Comparison of ENCODE assay signal across 16 cellular contexts in genomic region chr14:95389471-95390011, GRCh38.
DNase-seq lines count a peak whose midpoint lies in the region; ATAC-seq and TF ChIP-seq lines count a peak whose summit lies in the region.
"Had no signal": no experiment of that assay in that cellular context is flagged by ENCODE, and none has a peak within 500 bp of the region (broad histone marks: within the 10 kb centered on the region; RNA-seq: fewer than 3 reads in every experiment).

No MANE protein-coding gene starts in this region.

- in situ Hi-C loops in gastrocnemius medialis (cut with MboI; ENCODE audit: low sequenced_read_pairs in 4 of 4), result no loop called here

- no peak for TF ChIP-seq POLR2A in gastrocnemius medialis (IDR thresholded peaks at IDR 0.05)

- H3K4me3 ChIP-seq in choroid plexus epithelial cell (ENCODE audit: low read depth, low read length), result no peak overlapping the region
- no peak overlapping the region for H3K4me3 ChIP-seq in gastrocnemius medialis
- H3K4me3 ChIP-seq: GM12878, MG63 had no signal

- peak overlapping the region; percentile 73 to 79 (median 75) for H3K27ac ChIP-seq in gastrocnemius medialis

- no peaks in the 10 kb centered on the region for H3K36me3 ChIP-seq in gastrocnemius medialis
- H3K36me3 ChIP-seq: MG63 had no signal

- TF ChIP-seq CTCF in choroid plexus epithelial cell (conservative IDR thresholded peaks at IDR 0.05; ENCODE audit: low read depth, low read length) (no peak), gastrocnemius medialis (IDR thresholded peaks at IDR 0.05 in 4 of 5, conservative IDR thresholded peaks at IDR 0.05 in 1 of 5) (no peak), GM10266 (IDR thresholded peaks at IDR 0.05; ENCODE audit: control insufficient read depth, insufficient read depth, low read depth, missing control alignments) (no peak)

- H3K4me1 ChIP-seq in gastrocnemius medialis, result peaks cover 4 to 6% of the 10 kb centered on the region in 2 donors

- DNase-seq in COLO829 (ENCODE audit: low spot score) (peak; percentile 89), choroid plexus epithelial cell (ENCODE audit: low read depth) (peak; percentile 55), left ventricle myocardium superior (peak; percentile 85), gastrocnemius medialis (peak; percentile 56 to 78), GM10266 (ENCODE audit: extremely low spot score) (no peak), cerebellar cortex (ENCODE audit: low spot score) (no peak), NCI-H1092 (lab: John Stamatoyannopoulos, UW) (no peak)
- DNase-seq: activated CD4-positive, alpha-beta T cell treated with anti-CD3 and anti-CD28 coated beads for 48 hours; activated T-cell treated with anti-CD3 and anti-CD28 coated beads, Interleukin-2, amount 50 U/mL, for 24 hours; CD4-positive, CD25-positive, alpha-beta regulatory T cell; MG63; SIG-M5; stimulated activated CD4-positive, alpha-beta T cell treated with anti-CD3 and anti-CD28 coated beads, Interleukin-1b, Interleukin-23, amount 100 ng/mL, for 48 hours; stimulated activated CD8-positive, alpha-beta memory T cell treated with anti-CD3 and anti-CD28 coated beads, Interleukin-4, amount 100 ng/mL, for 48 hours had no signal

- no peaks in the 10 kb centered on the region for H3K9me3 ChIP-seq in gastrocnemius medialis
- H3K9me3 ChIP-seq: MG63 had no signal

- peak; percentile 97 for ATAC-seq in left ventricle myocardium superior
- peak; percentile 91 to 95 for ATAC-seq in gastrocnemius medialis
- no peak for ATAC-seq in HG03469 (IDR thresholded peaks at IDR 0.05; ENCODE audit: unreplicated experiment)
- ATAC-seq: GM12878 had no signal

- H3K27me3 ChIP-seq in gastrocnemius medialis, result no peaks in the 10 kb centered on the region
- H3K27me3 ChIP-seq: MG63 had no signal

- intact Hi-C loops in left ventricle myocardium superior (cut with micrococcal nuclease) (no loop called here), gastrocnemius medialis (cut with DNase I; ENCODE audit: low total_unique reads) (no loop called here)

Comparison
In these comparisons a context has a peak if more than half of its experiments do, and no peak if none do; other contexts are left out.
1. DNase-seq: peak in COLO829 (single experiment), choroid plexus epithelial cell (single experiment), left ventricle myocardium superior (single experiment) and gastrocnemius medialis (2 of 2); none in GM10266 (single experiment), cerebellar cortex (single experiment) and NCI-H1092 (single experiment).